In the genomic region with DNA sequence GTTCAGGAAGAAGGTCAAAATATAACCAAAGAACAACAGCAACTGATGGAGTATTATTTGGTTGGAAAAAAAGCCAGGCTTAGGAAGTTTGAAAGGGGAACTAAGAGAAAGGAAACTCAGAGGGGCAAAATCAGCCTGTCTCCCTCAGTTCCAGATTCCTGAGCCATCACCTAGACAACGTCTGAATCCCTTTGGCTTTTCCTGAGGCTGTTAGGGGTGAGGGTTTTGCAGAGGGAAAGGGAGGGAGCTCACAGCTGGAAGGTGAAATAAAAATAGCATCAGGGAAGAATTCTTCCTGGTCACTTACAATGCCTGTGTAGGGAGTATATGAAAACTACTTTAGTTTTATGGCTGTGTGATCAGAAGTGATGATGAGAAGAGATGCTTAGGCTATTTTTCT, we compare ENCODE assay signal across 1 cellular context.
TF ChIP-seq lines count a peak whose summit lies in the region.

No MANE protein-coding gene starts in this region.

TF ChIP-seq in WTC11, 78 proteins besides CTCF, POLR2A, EP300 and RAD21 (continued from another document):
- TF ChIP-seq, protein P1, sequence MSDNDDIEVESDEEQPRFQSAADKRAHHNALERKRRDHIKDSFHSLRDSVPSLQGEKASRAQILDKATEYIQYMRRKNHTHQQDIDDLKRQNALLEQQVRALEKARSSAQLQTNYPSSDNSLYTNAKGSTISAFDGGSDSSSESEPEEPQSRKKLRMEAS (CRISPR knock-in tag; IDR thresholded peaks at IDR 0.05): no peak
- TF ChIP-seq, protein P2, sequence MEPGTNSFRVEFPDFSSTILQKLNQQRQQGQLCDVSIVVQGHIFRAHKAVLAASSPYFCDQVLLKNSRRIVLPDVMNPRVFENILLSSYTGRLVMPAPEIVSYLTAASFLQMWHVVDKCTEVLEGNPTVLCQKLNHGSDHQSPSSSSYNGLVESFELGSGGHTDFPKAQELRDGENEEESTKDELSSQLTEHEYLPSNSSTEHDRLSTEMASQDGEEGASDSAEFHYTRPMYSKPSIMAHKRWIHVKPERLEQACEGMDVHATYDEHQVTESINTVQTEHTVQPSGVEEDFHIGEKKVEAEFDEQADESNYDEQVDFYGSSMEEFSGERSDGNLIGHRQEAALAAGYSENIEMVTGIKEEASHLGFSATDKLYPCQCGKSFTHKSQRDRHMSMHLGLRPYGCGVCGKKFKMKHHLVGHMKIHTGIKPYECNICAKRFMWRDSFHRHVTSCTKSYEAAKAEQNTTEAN (CRISPR knock-in tag; IDR thresholded peaks at IDR 0.05): no peak
- TF ChIP-seq CREB1 (CRISPR knock-in tag; IDR thresholded peaks at IDR 0.05): no peak
- TF ChIP-seq NR2C2 (CRISPR knock-in tag; IDR thresholded peaks at IDR 0.05): no peak
- no peak for TF ChIP-seq FOXP1 (CRISPR knock-in tag; IDR thresholded peaks at IDR 0.05; ENCODE audit: borderline replicate concordance)
- no peak for TF ChIP-seq MXD4 (CRISPR knock-in tag; IDR thresholded peaks at IDR 0.05; ENCODE audit: borderline replicate concordance)
- TF ChIP-seq NFYB (CRISPR knock-in tag; conservative IDR thresholded peaks at IDR 0.05; ENCODE audit: low read depth): no peak
- TF ChIP-seq RORB (CRISPR knock-in tag; IDR thresholded peaks at IDR 0.05): no peak
- no peak for TF ChIP-seq SMAD3 (CRISPR knock-in tag; IDR thresholded peaks at IDR 0.05; ENCODE audit: borderline replicate concordance)
- no peak for TF ChIP-seq GTF2I (CRISPR knock-in tag; conservative IDR thresholded peaks at IDR 0.05)
- TF ChIP-seq CREM (CRISPR knock-in tag; IDR thresholded peaks at IDR 0.05): no peak
- no peak for TF ChIP-seq GRHL2 (CRISPR knock-in tag; IDR thresholded peaks at IDR 0.05; ENCODE audit: insufficient replicate concordance, severe bottlenecking)
- TF ChIP-seq, protein P3, sequence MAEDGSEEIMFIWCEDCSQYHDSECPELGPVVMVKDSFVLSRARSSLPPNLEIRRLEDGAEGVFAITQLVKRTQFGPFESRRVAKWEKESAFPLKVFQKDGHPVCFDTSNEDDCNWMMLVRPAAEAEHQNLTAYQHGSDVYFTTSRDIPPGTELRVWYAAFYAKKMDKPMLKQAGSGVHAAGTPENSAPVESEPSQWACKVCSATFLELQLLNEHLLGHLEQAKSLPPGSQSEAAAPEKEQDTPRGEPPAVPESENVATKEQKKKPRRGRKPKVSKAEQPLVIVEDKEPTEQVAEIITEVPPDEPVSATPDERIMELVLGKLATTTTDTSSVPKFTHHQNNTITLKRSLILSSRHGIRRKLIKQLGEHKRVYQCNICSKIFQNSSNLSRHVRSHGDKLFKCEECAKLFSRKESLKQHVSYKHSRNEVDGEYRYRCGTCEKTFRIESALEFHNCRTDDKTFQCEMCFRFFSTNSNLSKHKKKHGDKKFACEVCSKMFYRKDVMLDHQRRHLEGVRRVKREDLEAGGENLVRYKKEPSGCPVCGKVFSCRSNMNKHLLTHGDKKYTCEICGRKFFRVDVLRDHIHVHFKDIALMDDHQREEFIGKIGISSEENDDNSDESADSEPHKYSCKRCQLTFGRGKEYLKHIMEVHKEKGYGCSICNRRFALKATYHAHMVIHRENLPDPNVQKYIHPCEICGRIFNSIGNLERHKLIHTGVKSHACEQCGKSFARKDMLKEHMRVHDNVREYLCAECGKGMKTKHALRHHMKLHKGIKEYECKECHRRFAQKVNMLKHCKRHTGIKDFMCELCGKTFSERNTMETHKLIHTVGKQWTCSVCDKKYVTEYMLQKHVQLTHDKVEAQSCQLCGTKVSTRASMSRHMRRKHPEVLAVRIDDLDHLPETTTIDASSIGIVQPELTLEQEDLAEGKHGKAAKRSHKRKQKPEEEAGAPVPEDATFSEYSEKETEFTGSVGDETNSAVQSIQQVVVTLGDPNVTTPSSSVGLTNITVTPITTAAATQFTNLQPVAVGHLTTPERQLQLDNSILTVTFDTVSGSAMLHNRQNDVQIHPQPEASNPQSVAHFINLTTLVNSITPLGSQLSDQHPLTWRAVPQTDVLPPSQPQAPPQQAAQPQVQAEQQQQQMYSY (CRISPR knock-in tag; IDR thresholded peaks at IDR 0.05): no peak
- TF ChIP-seq, protein P4, sequence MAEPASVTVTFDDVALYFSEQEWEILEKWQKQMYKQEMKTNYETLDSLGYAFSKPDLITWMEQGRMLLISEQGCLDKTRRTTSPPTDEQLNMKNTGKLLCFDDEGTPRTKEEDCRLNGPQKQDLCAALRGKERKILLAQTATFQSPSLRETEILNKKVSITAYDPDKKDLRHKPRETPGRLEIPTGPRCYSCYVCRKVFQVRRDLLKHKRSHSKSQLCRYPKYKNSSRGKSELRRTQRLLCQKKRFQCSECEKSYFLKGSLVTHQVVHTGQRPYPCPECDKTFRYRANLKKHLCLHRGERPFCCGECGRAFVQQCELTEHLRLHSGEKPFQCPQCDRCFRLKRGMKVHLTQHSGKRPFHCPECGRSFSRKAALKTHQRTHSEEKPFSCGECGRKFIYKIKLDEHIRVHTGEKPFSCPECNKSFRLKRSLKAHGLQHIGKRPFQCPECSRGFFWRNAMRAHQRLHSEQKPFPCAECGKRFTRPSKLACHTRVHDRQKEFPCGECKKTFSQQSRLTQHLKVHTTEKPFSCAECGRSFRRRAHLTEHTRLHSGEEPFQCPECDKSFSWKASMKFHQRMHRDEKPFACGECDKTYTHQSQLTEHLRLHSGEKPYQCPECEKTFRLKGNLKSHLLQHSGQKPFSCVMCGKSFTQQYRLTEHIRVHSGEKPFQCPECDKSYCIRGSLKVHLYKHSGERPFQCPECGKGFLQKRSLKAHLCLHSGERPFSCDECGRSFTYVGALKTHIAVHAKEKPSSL (CRISPR knock-in tag; conservative IDR thresholded peaks at IDR 0.05): no peak
- TF ChIP-seq NFE2L1 (CRISPR knock-in tag; IDR thresholded peaks at IDR 0.05): no peak
